ENCODE assay signal across 11 cellular contexts in the genomic region with DNA sequence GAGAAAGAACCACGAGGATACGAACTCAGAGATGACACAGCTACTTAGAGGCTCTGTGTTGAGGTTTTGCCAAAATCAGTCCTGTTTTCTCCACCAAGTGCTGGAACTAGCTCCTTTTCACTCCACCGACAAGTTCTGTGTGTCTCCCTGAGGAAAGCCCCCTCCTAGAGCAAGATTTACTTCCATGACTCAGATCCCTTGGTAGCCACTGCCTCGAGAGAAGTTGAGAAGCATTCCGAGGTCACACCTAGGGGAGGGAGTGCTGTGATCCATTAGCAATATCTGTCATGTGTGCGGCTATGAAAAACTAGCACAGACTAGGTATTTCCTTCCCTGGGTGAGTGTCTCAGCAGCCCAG. TPM values are rescaled to one million over a fixed set of nuclear protein-coding genes. Genes with fewer than 3 reads are reported as not detected.
DNase-seq lines count a peak whose midpoint lies in the region; ATAC-seq and TF ChIP-seq lines count a peak whose summit lies in the region.
"Had no signal": no experiment of that assay in that cellular context is flagged by ENCODE, and none has a peak within 500 bp of the region (broad histone marks: within the 10 kb centered on the region; RNA-seq: fewer than 3 reads in every experiment).

No MANE protein-coding gene starts in this region.

- WGBS in body of pancreas, 2 donors = 5 to 28% methylated on average over 4 to 6 of the region's 6 CpGs

- H3K27me3 ChIP-seq in breast epithelium = peaks cover 0 to 16% of the 10 kb centered on the region in 2 donors
- H3K27me3 ChIP-seq in kidney epithelial cell (ENCODE audit: control insufficient read depth, insufficient read depth, low read length) = no peaks in the 10 kb centered on the region
- H3K27me3 ChIP-seq in body of pancreas = no peaks in the 10 kb centered on the region

- no peaks in the 10 kb centered on the region for H3K36me3 Mint-ChIP-seq in MCF 10A (ENCODE audit: insufficient read depth, unreplicated experiment)
- peaks cover 83% of the 10 kb centered on the region for H3K36me3 Mint-ChIP-seq in activated T-helper 2 cell treated with anti-CD3 and anti-CD28 coated beads, Interferon-gamma antibody, Interleukin-2, Interleukin-4, amounts not matched to agents 10 μg/mL and 5 μg/mL and 100 μg/mL, durations not matched to agents 14 hours and 24 hours and 36 hours (ENCODE audit: low read depth)

- H3K4me1 Mint-ChIP-seq in MCF 10A (ENCODE audit: insufficient read depth, unreplicated experiment) = peaks cover 11% of the 10 kb centered on the region
- H3K4me1 Mint-ChIP-seq in activated T-helper 2 cell treated with anti-CD3 and anti-CD28 coated beads, Interferon-gamma antibody, Interleukin-2, Interleukin-4, amounts not matched to agents 10 μg/mL and 5 μg/mL and 100 μg/mL, durations not matched to agents 14 hours and 24 hours and 36 hours (ENCODE audit: low read depth) = peaks cover 25% of the 10 kb centered on the region

- no peak overlapping the region for H3K27ac ChIP-seq in breast epithelium
- H3K27ac ChIP-seq in body of pancreas = no peak overlapping the region

- ATAC-seq in body of pancreas = no peak

- H3K4me3 ChIP-seq in breast epithelium = no peak overlapping the region
- no peak overlapping the region for H3K4me3 ChIP-seq in kidney epithelial cell (ENCODE audit: low read depth, low read length)
- no peak overlapping the region for H3K4me3 ChIP-seq in body of pancreas

- DNase-seq in MCF 10A (ENCODE audit: unreplicated experiment) (peak; percentile 12), breast epithelium (ENCODE audit: low spot score in 2 of 2) (no peak), kidney epithelial cell (ENCODE audit: low read depth) (peak; percentile 65), epidermal melanocyte (ENCODE audit: insufficient read length, low spot score) (no peak), body of pancreas (no peak), GM10248 (ENCODE audit: extremely low spot score) (no peak), NCI-H2227 treated with DMSO at 0.1 percent for 48 hours (lab: John Stamatoyannopoulos, UW) (no peak)
- no peak for DNase-seq in activated T-helper 2 cell treated with anti-CD3 and anti-CD28 coated beads, Interferon-gamma antibody, Interleukin-2, Interleukin-4, amounts not matched to agents 10 μg/mL and 5 μg/mL and 100 μg/mL, durations not matched to agents 14 hours and 24 hours and 36 hours (ENCODE audit: low spot score)
- DNase-seq: Caco-2, NCI-H2029, small intestine had no signal

- TF ChIP-seq POLR2A in breast epithelium (IDR thresholded peaks at IDR 0.05) = no peak
- TF ChIP-seq POLR2A in body of pancreas (IDR thresholded peaks at IDR 0.05) = no peak

- H3K27ac Mint-ChIP-seq in MCF 10A (ENCODE audit: low read depth, unreplicated experiment) = no peak overlapping the region
- H3K27ac Mint-ChIP-seq in activated T-helper 2 cell treated with anti-CD3 and anti-CD28 coated beads, Interferon-gamma antibody, Interleukin-2, Interleukin-4, amounts not matched to agents 10 μg/mL and 5 μg/mL and 100 μg/mL, durations not matched to agents 14 hours and 24 hours and 36 hours = peak overlapping the region; percentile 77

- no peaks in the 10 kb centered on the region for H3K9me3 Mint-ChIP-seq in MCF 10A (ENCODE audit: unreplicated experiment)
- H3K9me3 Mint-ChIP-seq in activated T-helper 2 cell treated with anti-CD3 and anti-CD28 coated beads, Interferon-gamma antibody, Interleukin-2, Interleukin-4, amounts not matched to agents 10 μg/mL and 5 μg/mL and 100 μg/mL, durations not matched to agents 14 hours and 24 hours and 36 hours = no peaks in the 10 kb centered on the region

- H3K4me3 Mint-ChIP-seq in MCF 10A (ENCODE audit: unreplicated experiment) = no peak overlapping the region
- no peak overlapping the region for H3K4me3 Mint-ChIP-seq in activated T-helper 2 cell treated with anti-CD3 and anti-CD28 coated beads, Interferon-gamma antibody, Interleukin-2, Interleukin-4, amounts not matched to agents 10 μg/mL and 5 μg/mL and 100 μg/mL, durations not matched to agents 14 hours and 24 hours and 36 hours (ENCODE audit: low read depth)

- CTCF ChIA-PET in MCF 10A (lab: Yijun Ruan, JAX) (no interaction called here), GM10248 (lab: Yijun Ruan, JAX) (interaction anchor here (1.0 to 1.2 kb wide), 2 partner anchors 27 to 61 kb away, joined by 3 read pairs; no protein-coding TSS in a partner anchor)

- no peaks in the 10 kb centered on the region for H3K27me3 Mint-ChIP-seq in MCF 10A (ENCODE audit: insufficient read depth, unreplicated experiment)
- H3K27me3 Mint-ChIP-seq in activated T-helper 2 cell treated with anti-CD3 and anti-CD28 coated beads, Interferon-gamma antibody, Interleukin-2, Interleukin-4, amounts not matched to agents 10 μg/mL and 5 μg/mL and 100 μg/mL, durations not matched to agents 14 hours and 24 hours and 36 hours (ENCODE audit: low read depth) = no peaks in the 10 kb centered on the region

- H3K4me1 ChIP-seq in breast epithelium (no peaks in the 10 kb centered on the region), body of pancreas (no peaks in the 10 kb centered on the region)
- H3K4me1 ChIP-seq: Caco-2 had no signal

- intact Hi-C loops in MCF 10A (cut with micrococcal nuclease) (no loop called here), breast epithelium (cut with DNase I; ENCODE audit: low total_unique reads) (no loop called here), body of pancreas (cut with DNase I) (no loop called here)
- intact Hi-C loops in activated T-helper 2 cell treated with anti-CD3 and anti-CD28 coated beads, Interferon-gamma antibody, Interleukin-2, Interleukin-4, amounts not matched to agents 10 μg/mL and 5 μg/mL and 100 μg/mL, durations not matched to agents 14 hours and 24 hours and 36 hours (cut with micrococcal nuclease) = no loop called here

- BruUV-seq in MCF 10A (replicated peaks; lab: Mats Ljungman, UMichigan) = no TSS peak

- H3K9me3 ChIP-seq in breast epithelium (no peaks in the 10 kb centered on the region), body of pancreas (no peaks in the 10 kb centered on the region)
- H3K9me3 ChIP-seq: Caco-2 had no signal

- TF ChIP-seq CTCF in MCF 10A (IDR thresholded peaks at IDR 0.05; ENCODE audit: unreplicated experiment) = no peak
- no peak for TF ChIP-seq CTCF in breast epithelium (IDR thresholded peaks at IDR 0.05)
- no peak for TF ChIP-seq CTCF in kidney epithelial cell (IDR thresholded peaks at IDR 0.05; ENCODE audit: insufficient read depth, low read length, poor library complexity, severe bottlenecking)
- TF ChIP-seq CTCF in body of pancreas (IDR thresholded peaks at IDR 0.05) = no peak
- no peak for TF ChIP-seq CTCF in GM10248 (IDR thresholded peaks at IDR 0.05; ENCODE audit: control extremely low read depth, extremely low read depth, low read depth, missing control alignments)

- no peaks in the 10 kb centered on the region for H3K36me3 ChIP-seq in breast epithelium
- no peaks in the 10 kb centered on the region for H3K36me3 ChIP-seq in kidney epithelial cell (ENCODE audit: control insufficient read depth, insufficient read depth, low read length)
- H3K36me3 ChIP-seq in body of pancreas (replicated peaks in 1 of 2; ENCODE audit: insufficient read depth in 1 of 2, low read depth in 2 of 2) = no peaks in the 10 kb centered on the region

- POLR2A ChIA-PET in MCF 10A (lab: Yijun Ruan, JAX) (interaction anchor here (0.7 kb wide), 1 partner anchor 117 kb away, joined by 3 read pairs; no protein-coding TSS in a partner anchor), GM10248 (lab: Yijun Ruan, JAX) (interaction anchor here (1.8 kb wide), 1 partner anchor 45 kb away, joined by 4 read pairs; no protein-coding TSS in a partner anchor)

RNA-seq across cellular contexts. Expression of gene IL21R, which starts 30.6 kb away (rescaled TPM):
- total RNA-seq in MCF 10A (2022) = 0.15 and 0.21 TPM in 2 replicates
- total RNA-seq in breast epithelium = under 1 TPM in 2 of 3 donors, not detected in 1; 0.16 to 0.33 TPM
- total RNA-seq in activated T-helper 2 cell treated with anti-CD3 and anti-CD28 coated beads, Interferon-gamma antibody, Interleukin-2, Interleukin-4, amounts not matched to agents 10 μg/mL and 5 μg/mL and 100 μg/mL, durations not matched to agents 14 hours and 24 hours and 36 hours = 84.2 and 84.5 TPM in 2 replicates
- total RNA-seq in kidney epithelial cell = 1.1 and 1.6 TPM in 2 replicates
- under 1 TPM in 1 of 2 donors, not detected in 1; 0.26 TPM for total RNA-seq in body of pancreas

Comparison
In these comparisons a context has a peak if more than half of its experiments do, and no peak if none do; other contexts are left out.
1. DNase-seq: peak in MCF 10A (single experiment) and kidney epithelial cell (single experiment); none in breast epithelium (0 of 2), activated T-helper 2 cell treated with anti-CD3 and anti-CD28 coated beads, Interferon-gamma antibody, Interleukin-2, Interleukin-4, amounts not matched to agents 10 μg/mL and 5 μg/mL and 100 μg/mL, durations not matched to agents 14 hours and 24 hours and 36 hours (single experiment), epidermal melanocyte (single experiment), body of pancreas (0 of 4), GM10248 (single experiment) and NCI-H2227 treated with DMSO at 0.1 percent for 48 hours (single experiment).
2. RNA of gene IL21R, which starts 30.6 kb away (total RNA-seq): 84.2 to 84.5 TPM in activated T-helper 2 cell treated with anti-CD3 and anti-CD28 coated beads, Interferon-gamma antibody, Interleukin-2, Interleukin-4, amounts not matched to agents 10 μg/mL and 5 μg/mL and 100 μg/mL, durations not matched to agents 14 hours and 24 hours and 36 hours; 1.1 to 1.6 TPM in kidney epithelial cell, 0.26 TPM in body of pancreas, 0.15 to 0.21 TPM in MCF 10A and 0.16 to 0.33 TPM in breast epithelium; every median in the first group is over 10 times any median in the second.